In genomic region chr14:24013654-24014514, GRCh38 we compare ENCODE assay signal across 8 cellular contexts. TPM values are rescaled to one million over a fixed set of nuclear protein-coding genes. Genes with fewer than 3 reads are reported as not detected.
DNase-seq lines count a peak whose midpoint lies in the region; ATAC-seq and TF ChIP-seq lines count a peak whose summit lies in the region.

No MANE protein-coding gene starts in this region.

- peaks cover 15% of the 10 kb centered on the region for H3K4me1 Mint-ChIP-seq in activated naive CD8-positive, alpha-beta T cell treated with anti-CD3 and anti-CD28 coated beads, Interleukin-2, amount 10 ng/mL, durations not matched to agents 7 days and 5 days

- no peak overlapping the region for H3K27ac ChIP-seq in RWPE2 (ENCODE audit: poor library complexity, severe bottlenecking)

- H3K9me3 Mint-ChIP-seq in activated naive CD8-positive, alpha-beta T cell treated with anti-CD3 and anti-CD28 coated beads, Interleukin-2, amount 10 ng/mL, durations not matched to agents 7 days and 5 days: peaks cover under 1% of the 10 kb centered on the region

- no peak overlapping the region for H3K4me3 Mint-ChIP-seq in activated naive CD8-positive, alpha-beta T cell treated with anti-CD3 and anti-CD28 coated beads, Interleukin-2, amount 10 ng/mL, durations not matched to agents 7 days and 5 days

- ATAC-seq in RWPE2 (ENCODE audit: low read depth) (peak; percentile 92), Right ventricle myocardium superior (ENCODE audit: poor library complexity) (peak; percentile 89), GM19452 (IDR thresholded peaks at IDR 0.05; ENCODE audit: unreplicated experiment) (no peak)
- peak; percentile 81 for ATAC-seq in activated naive CD8-positive, alpha-beta T cell treated with anti-CD3 and anti-CD28 coated beads, Interleukin-2, amount 10 ng/mL, durations not matched to agents 7 days and 5 days (ENCODE audit: low read depth)

- peak; percentile 86 for DNase-seq in Ammon's horn (ENCODE audit: low spot score)
- DNase-seq in GM19240 (ENCODE audit: insufficient read length, low spot score): peak; percentile 45
- DNase-seq in NCI-H1092 (lab: John Stamatoyannopoulos, UW): peak; percentile 44
- DNase-seq in RWPE2 (ENCODE audit: low spot score): no peak
- no peak for DNase-seq in activated naive CD8-positive, alpha-beta T cell treated with anti-CD3 and anti-CD28 coated beads, Interleukin-2, amount 10 ng/mL, durations not matched to agents 7 days and 5 days
- no peak for DNase-seq in Right ventricle myocardium superior
- DNase-seq in putamen (ENCODE audit: low spot score): peak; percentile 75

- peaks cover 7% of the 10 kb centered on the region for H3K27me3 Mint-ChIP-seq in activated naive CD8-positive, alpha-beta T cell treated with anti-CD3 and anti-CD28 coated beads, Interleukin-2, amount 10 ng/mL, durations not matched to agents 7 days and 5 days

- peaks cover 4% of the 10 kb centered on the region for H3K36me3 Mint-ChIP-seq in activated naive CD8-positive, alpha-beta T cell treated with anti-CD3 and anti-CD28 coated beads, Interleukin-2, amount 10 ng/mL, durations not matched to agents 7 days and 5 days

- H3K4me3 ChIP-seq in RWPE2 (ENCODE audit: severe bottlenecking): no peak overlapping the region

- H3K4me1 ChIP-seq in RWPE2 (ENCODE audit: insufficient read depth, poor library complexity, severe bottlenecking): no peaks in the 10 kb centered on the region

- H3K27me3 ChIP-seq in RWPE2 (ENCODE audit: insufficient read depth, poor library complexity, severe bottlenecking): no peaks in the 10 kb centered on the region

- H3K36me3 ChIP-seq in RWPE2 (ENCODE audit: low read depth): no peaks in the 10 kb centered on the region

- POLR2A ChIA-PET in activated naive CD8-positive, alpha-beta T cell treated with anti-CD3 and anti-CD28 coated beads, Interleukin-2, amount 10 ng/mL, durations not matched to agents 7 days and 5 days (lab: Charles Lee): no interaction called here

- intact Hi-C loops in Right ventricle myocardium superior (cut with DNase I): loop anchor here (2.0 kb wide), 1 partner anchor 77 kb away; no protein-coding TSS in a partner anchor

- no peak overlapping the region for H3K27ac Mint-ChIP-seq in activated naive CD8-positive, alpha-beta T cell treated with anti-CD3 and anti-CD28 coated beads, Interleukin-2, amount 10 ng/mL, durations not matched to agents 7 days and 5 days

- TF ChIP-seq CTCF in RWPE2 (IDR thresholded peaks at IDR 0.05; ENCODE audit: poor library complexity, severe bottlenecking): peak; percentile 98

- H3K9me3 ChIP-seq in RWPE2 (ENCODE audit: severe bottlenecking): no peaks in the 10 kb centered on the region

RNA-seq across cellular contexts. Expression of gene DHRS4L2, which starts 25.2 kb away (rescaled TPM):
- 10 to 100 TPM; 17.7 to 20.9 TPM for total RNA-seq in activated naive CD8-positive, alpha-beta T cell treated with anti-CD3 and anti-CD28 coated beads, Interleukin-2, amount 10 ng/mL, durations not matched to agents 7 days and 5 days
- 17.7 TPM for total RNA-seq in Right ventricle myocardium superior

RNA-seq across cellular contexts. Expression of gene CARMIL3, which starts 37.9 kb away (rescaled TPM):
- under 1 TPM; 0.80 to 0.91 TPM for total RNA-seq in activated naive CD8-positive, alpha-beta T cell treated with anti-CD3 and anti-CD28 coated beads, Interleukin-2, amount 10 ng/mL, durations not matched to agents 7 days and 5 days
- total RNA-seq in Right ventricle myocardium superior: 0.08 TPM

RNA-seq across cellular contexts. Expression of gene CPNE6, which starts 57.5 kb away (rescaled TPM):
- total RNA-seq in activated naive CD8-positive, alpha-beta T cell treated with anti-CD3 and anti-CD28 coated beads, Interleukin-2, amount 10 ng/mL, durations not matched to agents 7 days and 5 days: under 1 TPM in 1 of 2 experiments, not detected in 1; 0.14 TPM
- total RNA-seq in Right ventricle myocardium superior: not detected

Comparison
In these comparisons a context has a peak if more than half of its experiments do, and no peak if none do; other contexts are left out.
1. DNase-seq: peak in Ammon's horn (single experiment), GM19240 (single experiment), NCI-H1092 (single experiment) and putamen (single experiment); none in RWPE2 (single experiment), activated naive CD8-positive, alpha-beta T cell treated with anti-CD3 and anti-CD28 coated beads, Interleukin-2, amount 10 ng/mL, durations not matched to agents 7 days and 5 days (single experiment) and Right ventricle myocardium superior (single experiment).